Comparison of ENCODE assay signal across 1 cellular context in genomic region chr7:106009511-106010226, GRCh38.
TF ChIP-seq lines count a peak whose summit lies in the region.

No MANE protein-coding gene starts in this region.

TF ChIP-seq in H1, 55 proteins besides CTCF, POLR2A, EP300 and RAD21:
- TF ChIP-seq CHD2 (IDR thresholded peaks at IDR 0.05; ENCODE audit: low read length) (peak; percentile 61; the same call in 1 of the 2 replicates), SAP30 (IDR thresholded peaks at IDR 0.05; ENCODE audit: insufficient read depth, insufficient replicate concordance, low read length) (peak; percentile 56), SIX5 (IDR thresholded peaks at IDR 0.05; ENCODE audit: low read depth, low read length) (no peak), KDM1A (IDR thresholded peaks at IDR 0.05; ENCODE audit: borderline replicate concordance, low read length) (no peak), CTBP2 (IDR thresholded peaks at IDR 0.05; ENCODE audit: borderline replicate concordance, insufficient read depth, insufficient read length, low read length) (no peak), RNF2 (IDR thresholded peaks at IDR 0.05; ENCODE audit: borderline replicate concordance, low read depth, low read length, missing control alignments, poor library complexity, severe bottlenecking) (no peak), SIN3A (conservative IDR thresholded peaks at IDR 0.05 in 1 of 2, IDR thresholded peaks at IDR 0.05 in 1 of 2; ENCODE audit: low read depth in 1 of 2, low read length in 2 of 2) (peak; percentile 78 to 87; a peak in 3 of 4 replicates), MAX (IDR thresholded peaks at IDR 0.05) (peak; percentile 91), ATF3 (IDR thresholded peaks at IDR 0.05; ENCODE audit: insufficient read depth, low read depth, low read length) (peak; percentile 76; the same call in 1 of the 2 replicates), TBP (IDR thresholded peaks at IDR 0.05; ENCODE audit: low read depth, low read length) (peak; percentile 41; the same call in 1 of the 2 replicates), NANOG (IDR thresholded peaks at IDR 0.05; ENCODE audit: insufficient read depth, low read depth, low read length, poor library complexity, severe bottlenecking) (peak; percentile 46), SP2 (IDR thresholded peaks at IDR 0.05; ENCODE audit: low read length) (no peak), MAFK (IDR thresholded peaks at IDR 0.05; ENCODE audit: low read depth, low read length) (peak; percentile 26; the same call in 1 of the 2 replicates), POLR2AphosphoS5 (IDR thresholded peaks at IDR 0.05; ENCODE audit: low read depth, low read length) (0 out of 2 replicates have a peak, but pooled peaks have one; percentile 25), JUND (IDR thresholded peaks at IDR 0.05; ENCODE audit: low read length) (peak; percentile 82), JUN (IDR thresholded peaks at IDR 0.05; ENCODE audit: low read depth, low read length) (0 out of 2 replicates have a peak, but pooled peaks have one; percentile 29), GABPA (IDR thresholded peaks at IDR 0.05; ENCODE audit: borderline replicate concordance, insufficient read depth, low read length) (peak; percentile 54; the same call in 1 of the 2 replicates), ASH2L (IDR thresholded peaks at IDR 0.05; ENCODE audit: low read length) (peak; percentile 77), TEAD4 (IDR thresholded peaks at IDR 0.05; ENCODE audit: low read depth, low read length) (peak; percentile 24; the same call in 1 of the 2 replicates), TCF12 (IDR thresholded peaks at IDR 0.05; ENCODE audit: low read depth, low read length) (peak; percentile 79; the same call in 1 of the 2 replicates), USF2 (IDR thresholded peaks at IDR 0.05; ENCODE audit: low read length) (peak; percentile 91), SP1 (IDR thresholded peaks at IDR 0.05; ENCODE audit: low read depth, low read length) (no peak; the same call in 1 of the 2 replicates), CREB1 (IDR thresholded peaks at IDR 0.05) (peak; percentile 25; the same call in 1 of the 2 replicates), RFX5 (IDR thresholded peaks at IDR 0.05; ENCODE audit: borderline replicate concordance, low read depth, low read length) (no peak), BRCA1 (IDR thresholded peaks at IDR 0.05; ENCODE audit: low read depth, low read length) (no peak), CEBPB (IDR thresholded peaks at IDR 0.05; ENCODE audit: low read depth, low read length) (peak; percentile 64), CBX8 (IDR thresholded peaks at IDR 0.05; ENCODE audit: borderline replicate concordance, low read depth, low read length) (no peak), PHF8 (conservative IDR thresholded peaks at IDR 0.05; ENCODE audit: low read depth, low read length) (no peak), TAF1 (IDR thresholded peaks at IDR 0.05; ENCODE audit: low read depth, low read length) (peak; percentile 51; the same call in 1 of the 2 replicates), SRF (IDR thresholded peaks at IDR 0.05; ENCODE audit: low read depth, low read length) (0 out of 2 replicates have a peak, but pooled peaks have one; percentile 38), KDM4A (IDR thresholded peaks at IDR 0.05; ENCODE audit: low read depth, low read length, severe bottlenecking) (peak; percentile 43), TAF7 (optimal IDR thresholded peaks at IDR 0.05; ENCODE audit: borderline replicate concordance, low read depth, low read length) (peak; percentile 77)
- TF ChIP-seq, protein P1, sequence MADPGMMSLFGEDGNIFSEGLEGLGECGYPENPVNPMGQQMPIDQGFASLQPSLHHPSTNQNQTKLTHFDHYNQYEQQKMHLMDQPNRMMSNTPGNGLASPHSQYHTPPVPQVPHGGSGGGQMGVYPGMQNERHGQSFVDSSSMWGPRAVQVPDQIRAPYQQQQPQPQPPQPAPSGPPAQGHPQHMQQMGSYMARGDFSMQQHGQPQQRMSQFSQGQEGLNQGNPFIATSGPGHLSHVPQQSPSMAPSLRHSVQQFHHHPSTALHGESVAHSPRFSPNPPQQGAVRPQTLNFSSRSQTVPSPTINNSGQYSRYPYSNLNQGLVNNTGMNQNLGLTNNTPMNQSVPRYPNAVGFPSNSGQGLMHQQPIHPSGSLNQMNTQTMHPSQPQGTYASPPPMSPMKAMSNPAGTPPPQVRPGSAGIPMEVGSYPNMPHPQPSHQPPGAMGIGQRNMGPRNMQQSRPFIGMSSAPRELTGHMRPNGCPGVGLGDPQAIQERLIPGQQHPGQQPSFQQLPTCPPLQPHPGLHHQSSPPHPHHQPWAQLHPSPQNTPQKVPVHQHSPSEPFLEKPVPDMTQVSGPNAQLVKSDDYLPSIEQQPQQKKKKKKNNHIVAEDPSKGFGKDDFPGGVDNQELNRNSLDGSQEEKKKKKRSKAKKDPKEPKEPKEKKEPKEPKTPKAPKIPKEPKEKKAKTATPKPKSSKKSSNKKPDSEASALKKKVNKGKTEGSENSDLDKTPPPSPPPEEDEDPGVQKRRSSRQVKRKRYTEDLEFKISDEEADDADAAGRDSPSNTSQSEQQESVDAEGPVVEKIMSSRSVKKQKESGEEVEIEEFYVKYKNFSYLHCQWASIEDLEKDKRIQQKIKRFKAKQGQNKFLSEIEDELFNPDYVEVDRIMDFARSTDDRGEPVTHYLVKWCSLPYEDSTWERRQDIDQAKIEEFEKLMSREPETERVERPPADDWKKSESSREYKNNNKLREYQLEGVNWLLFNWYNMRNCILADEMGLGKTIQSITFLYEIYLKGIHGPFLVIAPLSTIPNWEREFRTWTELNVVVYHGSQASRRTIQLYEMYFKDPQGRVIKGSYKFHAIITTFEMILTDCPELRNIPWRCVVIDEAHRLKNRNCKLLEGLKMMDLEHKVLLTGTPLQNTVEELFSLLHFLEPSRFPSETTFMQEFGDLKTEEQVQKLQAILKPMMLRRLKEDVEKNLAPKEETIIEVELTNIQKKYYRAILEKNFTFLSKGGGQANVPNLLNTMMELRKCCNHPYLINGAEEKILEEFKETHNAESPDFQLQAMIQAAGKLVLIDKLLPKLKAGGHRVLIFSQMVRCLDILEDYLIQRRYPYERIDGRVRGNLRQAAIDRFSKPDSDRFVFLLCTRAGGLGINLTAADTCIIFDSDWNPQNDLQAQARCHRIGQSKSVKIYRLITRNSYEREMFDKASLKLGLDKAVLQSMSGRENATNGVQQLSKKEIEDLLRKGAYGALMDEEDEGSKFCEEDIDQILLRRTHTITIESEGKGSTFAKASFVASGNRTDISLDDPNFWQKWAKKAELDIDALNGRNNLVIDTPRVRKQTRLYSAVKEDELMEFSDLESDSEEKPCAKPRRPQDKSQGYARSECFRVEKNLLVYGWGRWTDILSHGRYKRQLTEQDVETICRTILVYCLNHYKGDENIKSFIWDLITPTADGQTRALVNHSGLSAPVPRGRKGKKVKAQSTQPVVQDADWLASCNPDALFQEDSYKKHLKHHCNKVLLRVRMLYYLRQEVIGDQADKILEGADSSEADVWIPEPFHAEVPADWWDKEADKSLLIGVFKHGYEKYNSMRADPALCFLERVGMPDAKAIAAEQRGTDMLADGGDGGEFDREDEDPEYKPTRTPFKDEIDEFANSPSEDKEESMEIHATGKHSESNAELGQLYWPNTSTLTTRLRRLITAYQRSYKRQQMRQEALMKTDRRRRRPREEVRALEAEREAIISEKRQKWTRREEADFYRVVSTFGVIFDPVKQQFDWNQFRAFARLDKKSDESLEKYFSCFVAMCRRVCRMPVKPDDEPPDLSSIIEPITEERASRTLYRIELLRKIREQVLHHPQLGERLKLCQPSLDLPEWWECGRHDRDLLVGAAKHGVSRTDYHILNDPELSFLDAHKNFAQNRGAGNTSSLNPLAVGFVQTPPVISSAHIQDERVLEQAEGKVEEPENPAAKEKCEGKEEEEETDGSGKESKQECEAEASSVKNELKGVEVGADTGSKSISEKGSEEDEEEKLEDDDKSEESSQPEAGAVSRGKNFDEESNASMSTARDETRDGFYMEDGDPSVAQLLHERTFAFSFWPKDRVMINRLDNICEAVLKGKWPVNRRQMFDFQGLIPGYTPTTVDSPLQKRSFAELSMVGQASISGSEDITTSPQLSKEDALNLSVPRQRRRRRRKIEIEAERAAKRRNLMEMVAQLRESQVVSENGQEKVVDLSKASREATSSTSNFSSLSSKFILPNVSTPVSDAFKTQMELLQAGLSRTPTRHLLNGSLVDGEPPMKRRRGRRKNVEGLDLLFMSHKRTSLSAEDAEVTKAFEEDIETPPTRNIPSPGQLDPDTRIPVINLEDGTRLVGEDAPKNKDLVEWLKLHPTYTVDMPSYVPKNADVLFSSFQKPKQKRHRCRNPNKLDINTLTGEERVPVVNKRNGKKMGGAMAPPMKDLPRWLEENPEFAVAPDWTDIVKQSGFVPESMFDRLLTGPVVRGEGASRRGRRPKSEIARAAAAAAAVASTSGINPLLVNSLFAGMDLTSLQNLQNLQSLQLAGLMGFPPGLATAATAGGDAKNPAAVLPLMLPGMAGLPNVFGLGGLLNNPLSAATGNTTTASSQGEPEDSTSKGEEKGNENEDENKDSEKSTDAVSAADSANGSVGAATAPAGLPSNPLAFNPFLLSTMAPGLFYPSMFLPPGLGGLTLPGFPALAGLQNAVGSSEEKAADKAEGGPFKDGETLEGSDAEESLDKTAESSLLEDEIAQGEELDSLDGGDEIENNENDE (IDR thresholded peaks at IDR 0.05; ENCODE audit: insufficient replicate concordance, low read length) = no peak
- TF ChIP-seq, protein P2, sequence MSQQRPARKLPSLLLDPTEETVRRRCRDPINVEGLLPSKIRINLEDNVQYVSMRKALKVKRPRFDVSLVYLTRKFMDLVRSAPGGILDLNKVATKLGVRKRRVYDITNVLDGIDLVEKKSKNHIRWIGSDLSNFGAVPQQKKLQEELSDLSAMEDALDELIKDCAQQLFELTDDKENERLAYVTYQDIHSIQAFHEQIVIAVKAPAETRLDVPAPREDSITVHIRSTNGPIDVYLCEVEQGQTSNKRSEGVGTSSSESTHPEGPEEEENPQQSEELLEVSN (IDR thresholded peaks at IDR 0.05) = peak; percentile 80
